Comparison of ENCODE assay signal across 15 cellular contexts in genomic region chr13:41505209-41505835, GRCh38. TPM values are rescaled to one million over a fixed set of nuclear protein-coding genes. Genes with fewer than 3 reads are reported as not detected.
DNase-seq lines count a peak whose midpoint lies in the region; ATAC-seq, FAIRE-seq and TF ChIP-seq lines count a peak whose summit lies in the region.
"Had no signal": no experiment of that assay in that cellular context is flagged by ENCODE, and none has a peak within 500 bp of the region (broad histone marks: within the 10 kb centered on the region; RNA-seq: fewer than 3 reads in every experiment).

No MANE protein-coding gene starts in this region.

- H3K9me3 ChIP-seq in left lung (peaks cover 0 to 6% of the 10 kb centered on the region in 2 donors), body of pancreas (peaks cover 0 to 8% (median 0%) of the 10 kb centered on the region in 3 donors)
- H3K9me3 ChIP-seq: vagina had no signal

- intact Hi-C loops in left lung (cut with DNase I) = no loop called here
- intact Hi-C loops in body of pancreas (cut with DNase I) = no loop called here

- no peak; the same call in 1 of the 2 replicates for TF ChIP-seq CTCF in AG10803 (conservative IDR thresholded peaks at IDR 0.05; ENCODE audit: low read length)
- TF ChIP-seq CTCF in bronchial epithelial cell (IDR thresholded peaks at IDR 0.05; ENCODE audit: insufficient read depth, low read length, severe bottlenecking) = no peak
- no peak for TF ChIP-seq CTCF in left lung (IDR thresholded peaks at IDR 0.05)
- no peak for TF ChIP-seq CTCF in body of pancreas (IDR thresholded peaks at IDR 0.05)

- ATAC-seq in left lung (peak; percentile 49), GM21786 (IDR thresholded peaks at IDR 0.05; ENCODE audit: unreplicated experiment) (no peak), body of pancreas (no peak)
- ATAC-seq: activated naive CD8-positive, alpha-beta T cell treated with anti-CD3 and anti-CD28 coated beads, Interleukin-2, amount 50 U/mL, for 24 hours; GM23338 had no signal

- no peaks in the 10 kb centered on the region for H3K36me3 ChIP-seq in bronchial epithelial cell (ENCODE audit: control insufficient read depth, insufficient read depth, low read length)
- H3K36me3 ChIP-seq in left lung = no peaks in the 10 kb centered on the region
- no peaks in the 10 kb centered on the region for H3K36me3 ChIP-seq in body of pancreas (replicated peaks in 1 of 2; ENCODE audit: insufficient read depth in 1 of 2, low read depth in 2 of 2)
- H3K36me3 ChIP-seq: vagina had no signal

- TF ChIP-seq POLR2A in body of pancreas (IDR thresholded peaks at IDR 0.05) = no peak

- WGBS in body of pancreas, 2 donors = 85% methylated on average over 2 of the region's 2 CpGs

- peak; percentile 95 for DNase-seq in AG10803 (ENCODE audit: low read depth)
- DNase-seq in HT1080 (ENCODE audit: low read depth) = peak; percentile 47
- peak; percentile 68 for DNase-seq in bronchial epithelial cell (ENCODE audit: low read depth)
- DNase-seq in left lung = no peak
- DNase-seq in NCI-H1694 (lab: John Stamatoyannopoulos, UW) = no peak
- no peak for DNase-seq in body of pancreas
- DNase-seq in NCI-H2081 treated with DMSO at 0.1 percent for 48 hours (lab: John Stamatoyannopoulos, UW) = no peak
- DNase-seq: activated naive CD8-positive, alpha-beta T cell treated with anti-CD3 and anti-CD28 coated beads, Interleukin-2, amount 50 U/mL, for 24 hours; effector memory CD4-positive, alpha-beta T cell; KBM-7; NCI-H2107; stimulated activated CD4-positive, alpha-beta T cell treated with anti-CD3 and anti-CD28 coated beads, Interleukin-15, amount 100 ng/mL, for 24 hours had no signal

- H3K27ac ChIP-seq in left lung (peak overlapping the region in 1 of 2 donors; percentile 61), body of pancreas (no peak overlapping the region)
- H3K27ac ChIP-seq: vagina had no signal

- peak; percentile 96 for FAIRE-seq in bronchial epithelial cell (lab: Jason Lieb, UNC)

- no peak overlapping the region for H3K4me3 ChIP-seq in AG10803 (ENCODE audit: low read length)
- H3K4me3 ChIP-seq in bronchial epithelial cell (ENCODE audit: low read depth, low read length) = no peak overlapping the region
- no peak overlapping the region for H3K4me3 ChIP-seq in left lung
- H3K4me3 ChIP-seq in body of pancreas = no peak overlapping the region
- H3K4me3 ChIP-seq: GM23338, vagina had no signal

- H3K27me3 ChIP-seq in bronchial epithelial cell (ENCODE audit: control insufficient read depth, insufficient read depth, low read length) (no peaks in the 10 kb centered on the region), left lung (no peaks in the 10 kb centered on the region), body of pancreas (no peaks in the 10 kb centered on the region)
- H3K27me3 ChIP-seq: vagina had no signal

- H3K4me1 ChIP-seq in left lung (peaks cover 0 to 7% of the 10 kb centered on the region in 2 donors), body of pancreas (no peaks in the 10 kb centered on the region)
- H3K4me1 ChIP-seq: vagina had no signal

RNA-seq across cellular contexts. Expression of gene RGCC, which starts 48.0 kb away (rescaled TPM):
- 0.10 and 0.42 TPM in 2 replicates for total RNA-seq in HT1080 (2014; rRNA removed; shearing (Covaris generic))
- 1.8 TPM in 2 replicates for polyA plus RNA-seq in HT1080 (2015; cell fraction: cytosol; rRNA removed)
- 0.68 TPM in 1 of 2 replicates, not detected in the other for polyA plus RNA-seq in HT1080 (2015; cell fraction: nucleus; rRNA removed)
- total RNA-seq in bronchial epithelial cell = 2.3 and 13.2 TPM in 2 replicates
- 100 to 1,000 TPM; 173 to 196 TPM for total RNA-seq in left lung
- 100 to 1,000 TPM in 1 of 2 donors, 10 to 100 TPM in 1; 66.3 to 112 TPM for total RNA-seq in body of pancreas

Comparison
In these comparisons a context has a peak if more than half of its experiments do, and no peak if none do; other contexts are left out.
1. DNase-seq: peak in AG10803 (single experiment), HT1080 (single experiment) and bronchial epithelial cell (single experiment); none in left lung (0 of 2), NCI-H1694 (single experiment), body of pancreas (0 of 4) and NCI-H2081 treated with DMSO at 0.1 percent for 48 hours (single experiment).